Comparison of ENCODE assay signal across 8 cellular contexts in the genomic region with DNA sequence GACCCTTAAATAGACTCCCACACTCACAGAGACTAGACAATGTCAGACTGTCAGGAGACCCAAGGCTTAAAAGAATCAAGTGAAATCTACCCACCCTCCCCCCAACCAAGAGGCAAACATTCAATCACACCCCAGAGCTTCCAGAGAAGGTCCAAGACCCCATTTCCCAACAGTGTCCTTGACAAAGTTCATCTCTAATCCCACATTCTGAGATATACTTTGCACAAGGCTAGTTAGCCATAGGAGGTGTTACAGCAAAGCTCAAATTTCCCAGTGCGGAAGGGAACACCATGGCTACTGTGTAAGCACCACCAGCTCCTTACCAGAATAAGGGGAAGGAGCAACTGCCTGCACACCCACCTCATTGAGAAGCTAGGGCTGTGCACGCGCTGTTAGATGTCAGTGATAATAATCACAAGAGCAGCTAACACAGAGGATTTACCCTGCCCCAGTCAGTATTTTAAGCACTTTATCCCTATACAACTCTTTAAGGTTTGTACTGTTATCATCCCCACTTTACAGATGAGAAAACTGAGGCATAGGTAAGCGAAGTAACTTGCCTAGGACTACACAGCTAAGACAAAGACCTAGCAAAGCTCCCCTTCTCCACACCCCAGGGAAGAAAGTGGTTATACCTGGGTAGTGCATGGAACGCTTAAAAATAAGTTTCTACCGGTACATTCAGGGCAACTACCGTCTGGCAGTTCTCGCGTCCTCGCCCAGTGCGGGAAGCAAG. TPM values are rescaled to one million over a fixed set of nuclear protein-coding genes. Genes with fewer than 3 reads are reported as not detected.
DNase-seq lines count a peak whose midpoint lies in the region; TF ChIP-seq lines count a peak whose summit lies in the region.

No MANE protein-coding gene starts in this region.

- TF ChIP-seq CTCF in brain microvascular endothelial cell (IDR thresholded peaks at IDR 0.05; ENCODE audit: low read depth, low read length, missing control alignments) (no peak), mesothelial cell of epicardium (IDR thresholded peaks at IDR 0.05; ENCODE audit: unreplicated experiment) (no peak), type B pancreatic cell (conservative IDR thresholded peaks at IDR 0.05) (no peak)

- in situ Hi-C loops in brain microvascular endothelial cell (cut with HindIII; ENCODE audit: low pct_ligation_motif_present, low sequenced_read_pairs), result no loop called here

- H3K9me3 Mint-ChIP-seq in activated naive CD4-positive, alpha-beta T cell treated with anti-CD3 and anti-CD28 coated beads, Interleukin-2, amount 10 ng/mL, durations not matched to agents 7 days and 5 days, result no peaks in the 10 kb centered on the region
- no peaks in the 10 kb centered on the region for H3K9me3 Mint-ChIP-seq in mesothelial cell of epicardium
- H3K9me3 Mint-ChIP-seq in type B pancreatic cell, result no peaks in the 10 kb centered on the region

- H3K4me3 Mint-ChIP-seq in activated naive CD4-positive, alpha-beta T cell treated with anti-CD3 and anti-CD28 coated beads, Interleukin-2, amount 10 ng/mL, durations not matched to agents 7 days and 5 days, result peak overlapping the region; percentile 55
- H3K4me3 Mint-ChIP-seq in mesothelial cell of epicardium (peak overlapping the region; percentile 71), type B pancreatic cell (peak overlapping the region; percentile 89)

- no peaks in the 10 kb centered on the region for H3K36me3 Mint-ChIP-seq in activated naive CD4-positive, alpha-beta T cell treated with anti-CD3 and anti-CD28 coated beads, Interleukin-2, amount 10 ng/mL, durations not matched to agents 7 days and 5 days
- H3K36me3 Mint-ChIP-seq in mesothelial cell of epicardium (no peaks in the 10 kb centered on the region), type B pancreatic cell (peaks cover 3% of the 10 kb centered on the region)

- no peaks in the 10 kb centered on the region for H3K36me3 ChIP-seq in brain microvascular endothelial cell (replicated peaks)

- H3K27ac ChIP-seq in brain microvascular endothelial cell, result no peak overlapping the region

- peaks cover 7% of the 10 kb centered on the region for H3K4me1 Mint-ChIP-seq in activated naive CD4-positive, alpha-beta T cell treated with anti-CD3 and anti-CD28 coated beads, Interleukin-2, amount 10 ng/mL, durations not matched to agents 7 days and 5 days
- H3K4me1 Mint-ChIP-seq in mesothelial cell of epicardium (peaks cover 2% of the 10 kb centered on the region), type B pancreatic cell (ENCODE audit: unreplicated experiment) (peaks cover 9% of the 10 kb centered on the region)

- H3K4me3 ChIP-seq in brain microvascular endothelial cell (ENCODE audit: low read depth, low read length), result peak overlapping the region; percentile 74

- H3K27me3 ChIP-seq in brain microvascular endothelial cell (replicated peaks), result no peaks in the 10 kb centered on the region

- peaks cover 91% of the 10 kb centered on the region for H3K27me3 Mint-ChIP-seq in activated naive CD4-positive, alpha-beta T cell treated with anti-CD3 and anti-CD28 coated beads, Interleukin-2, amount 10 ng/mL, durations not matched to agents 7 days and 5 days
- H3K27me3 Mint-ChIP-seq in mesothelial cell of epicardium (ENCODE audit: low read depth) (peaks cover 8% of the 10 kb centered on the region), type B pancreatic cell (peaks cover 24% of the 10 kb centered on the region)

- CTCF ChIA-PET in activated naive CD4-positive, alpha-beta T cell treated with anti-CD3 and anti-CD28 coated beads, Interleukin-2, amount 10 ng/mL, durations not matched to agents 7 days and 5 days (lab: Charles Lee), result interaction anchor here (1.0 to 1.3 kb wide), 3 partner anchors 32 to 278 kb away, joined by 3 to 4 read pairs (median 3); no protein-coding TSS in a partner anchor

- no peak for DNase-seq in activated naive CD4-positive, alpha-beta T cell treated with anti-CD3 and anti-CD28 coated beads, Interleukin-2, amount 10 ng/mL, durations not matched to agents 7 days and 5 days
- DNase-seq in activated naive CD4-positive, alpha-beta T cell treated with anti-CD3 and anti-CD28 coated beads, Interleukin-2, amount 50 U/mL, for 16 hours, result no peak
- no peak for DNase-seq in brain microvascular endothelial cell
- no peak for DNase-seq in mesothelial cell of epicardium (ENCODE audit: low spot score in 2 of 2, unreplicated experiment in 2 of 2)
- no peak for DNase-seq in type B pancreatic cell (ENCODE audit: extremely low spot score, unreplicated experiment)
- DNase-seq in EL, result no peak
- DNase-seq in SW480 (ENCODE audit: low spot score), result no peak
- no peak for DNase-seq in NCI-H2171 (lab: John Stamatoyannopoulos, UW)

- H3K27ac Mint-ChIP-seq in activated naive CD4-positive, alpha-beta T cell treated with anti-CD3 and anti-CD28 coated beads, Interleukin-2, amount 10 ng/mL, durations not matched to agents 7 days and 5 days, result no peak overlapping the region
- H3K27ac Mint-ChIP-seq in mesothelial cell of epicardium, result no peak overlapping the region
- H3K27ac Mint-ChIP-seq in type B pancreatic cell, result peak overlapping the region; percentile 59

RNA-seq across cellular contexts. Expression of a gene that starts 17.3 kb away (rescaled TPM):
- total RNA-seq in mesothelial cell of epicardium, result not detected in 3 replicates
- total RNA-seq in type B pancreatic cell (ENCODE audit: low replicate concordance), result not detected in 2 replicates
